1 cellular context compared by ENCODE assay signal in the genomic region with DNA sequence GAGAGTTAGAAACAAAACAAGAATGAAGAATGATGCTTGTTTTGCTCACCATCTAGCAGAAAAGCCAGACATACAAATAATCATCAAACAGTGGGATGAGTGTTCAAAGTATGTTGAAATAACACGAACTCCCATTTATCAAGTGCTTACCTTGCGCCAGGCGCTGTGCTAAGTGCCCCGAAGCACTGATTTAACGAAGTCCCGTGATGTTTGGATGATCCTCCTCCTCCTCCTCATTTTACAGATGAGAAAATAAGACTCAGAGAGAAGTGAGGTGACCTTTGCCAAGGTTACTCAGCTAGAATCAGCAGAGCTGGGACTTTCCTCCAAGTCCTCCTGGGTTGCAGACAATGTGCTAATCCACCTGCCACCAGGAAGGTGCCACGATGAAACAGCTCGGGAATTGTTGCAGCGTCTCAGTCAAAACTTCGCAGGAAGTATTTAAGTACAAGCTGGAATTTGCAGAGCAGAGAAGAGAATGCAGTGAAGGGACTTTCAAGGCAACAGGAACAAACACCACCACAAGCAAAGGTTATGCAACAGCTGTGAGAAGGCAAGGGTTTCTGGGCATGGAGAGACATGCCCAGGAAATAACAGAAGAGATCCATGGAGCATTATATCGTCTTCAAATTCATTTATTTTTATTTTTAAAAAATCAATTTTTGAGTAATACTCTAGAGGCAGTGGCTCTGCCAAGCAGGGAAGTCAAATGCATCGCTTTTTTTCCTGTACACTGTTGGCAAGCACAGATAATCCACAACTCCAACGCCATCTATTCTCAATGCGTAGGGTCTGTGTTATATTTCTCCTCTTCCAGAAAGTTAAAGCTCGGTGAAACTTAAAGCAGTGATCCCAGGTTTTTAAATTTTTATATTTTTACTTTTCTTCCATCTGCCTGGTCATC.
TF ChIP-seq lines count a peak whose summit lies in the region.

No MANE protein-coding gene starts in this region.

TF ChIP-seq in HepG2, 621 proteins besides CTCF, POLR2A, EP300 and RAD21 (continues in another document):
- TF ChIP-seq CEBPB (IDR thresholded peaks at IDR 0.05; ENCODE audit: borderline replicate concordance, low read depth, low read length), result peak; percentile 93
- TF ChIP-seq, protein P1, sequence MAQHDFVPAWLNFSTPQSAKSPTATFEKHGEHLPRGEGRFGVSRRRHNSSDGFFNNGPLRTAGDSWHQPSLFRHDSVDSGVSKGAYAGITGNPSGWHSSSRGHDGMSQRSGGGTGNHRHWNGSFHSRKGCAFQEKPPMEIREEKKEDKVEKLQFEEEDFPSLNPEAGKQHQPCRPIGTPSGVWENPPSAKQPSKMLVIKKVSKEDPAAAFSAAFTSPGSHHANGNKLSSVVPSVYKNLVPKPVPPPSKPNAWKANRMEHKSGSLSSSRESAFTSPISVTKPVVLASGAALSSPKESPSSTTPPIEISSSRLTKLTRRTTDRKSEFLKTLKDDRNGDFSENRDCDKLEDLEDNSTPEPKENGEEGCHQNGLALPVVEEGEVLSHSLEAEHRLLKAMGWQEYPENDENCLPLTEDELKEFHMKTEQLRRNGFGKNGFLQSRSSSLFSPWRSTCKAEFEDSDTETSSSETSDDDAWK (CRISPR knock-in tag; IDR thresholded peaks at IDR 0.05), result no peak
- no peak for TF ChIP-seq ZKSCAN1 (IDR thresholded peaks at IDR 0.05; ENCODE audit: low read length)
- peak; percentile 36; the same call in 1 of the 2 replicates for TF ChIP-seq ZNF510 (CRISPR knock-in tag; IDR thresholded peaks at IDR 0.05; ENCODE audit: low read depth)
- no peak for TF ChIP-seq ZNF766 (CRISPR knock-in tag; IDR thresholded peaks at IDR 0.05; ENCODE audit: borderline replicate concordance)
- 0 out of 2 replicates have a peak, but pooled peaks have one; percentile 57 for TF ChIP-seq ZNF264 (CRISPR knock-in tag; IDR thresholded peaks at IDR 0.05)
- no peak for TF ChIP-seq HIVEP1 (CRISPR knock-in tag; IDR thresholded peaks at IDR 0.05)
- TF ChIP-seq, protein P2, sequence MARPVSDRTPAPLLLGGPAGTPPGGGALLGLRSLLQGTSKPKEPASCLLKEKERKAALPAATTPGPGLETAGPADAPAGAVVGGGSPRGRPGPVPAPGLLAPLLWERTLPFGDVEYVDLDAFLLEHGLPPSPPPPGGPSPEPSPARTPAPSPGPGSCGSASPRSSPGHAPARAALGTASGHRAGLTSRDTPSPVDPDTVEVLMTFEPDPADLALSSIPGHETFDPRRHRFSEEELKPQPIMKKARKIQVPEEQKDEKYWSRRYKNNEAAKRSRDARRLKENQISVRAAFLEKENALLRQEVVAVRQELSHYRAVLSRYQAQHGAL (CRISPR knock-in tag; IDR thresholded peaks at IDR 0.05; ENCODE audit: not compliant biosample characterization), result no peak
- no peak for TF ChIP-seq ZNF772 (CRISPR knock-in tag; IDR thresholded peaks at IDR 0.05)
- TF ChIP-seq, protein P3, sequence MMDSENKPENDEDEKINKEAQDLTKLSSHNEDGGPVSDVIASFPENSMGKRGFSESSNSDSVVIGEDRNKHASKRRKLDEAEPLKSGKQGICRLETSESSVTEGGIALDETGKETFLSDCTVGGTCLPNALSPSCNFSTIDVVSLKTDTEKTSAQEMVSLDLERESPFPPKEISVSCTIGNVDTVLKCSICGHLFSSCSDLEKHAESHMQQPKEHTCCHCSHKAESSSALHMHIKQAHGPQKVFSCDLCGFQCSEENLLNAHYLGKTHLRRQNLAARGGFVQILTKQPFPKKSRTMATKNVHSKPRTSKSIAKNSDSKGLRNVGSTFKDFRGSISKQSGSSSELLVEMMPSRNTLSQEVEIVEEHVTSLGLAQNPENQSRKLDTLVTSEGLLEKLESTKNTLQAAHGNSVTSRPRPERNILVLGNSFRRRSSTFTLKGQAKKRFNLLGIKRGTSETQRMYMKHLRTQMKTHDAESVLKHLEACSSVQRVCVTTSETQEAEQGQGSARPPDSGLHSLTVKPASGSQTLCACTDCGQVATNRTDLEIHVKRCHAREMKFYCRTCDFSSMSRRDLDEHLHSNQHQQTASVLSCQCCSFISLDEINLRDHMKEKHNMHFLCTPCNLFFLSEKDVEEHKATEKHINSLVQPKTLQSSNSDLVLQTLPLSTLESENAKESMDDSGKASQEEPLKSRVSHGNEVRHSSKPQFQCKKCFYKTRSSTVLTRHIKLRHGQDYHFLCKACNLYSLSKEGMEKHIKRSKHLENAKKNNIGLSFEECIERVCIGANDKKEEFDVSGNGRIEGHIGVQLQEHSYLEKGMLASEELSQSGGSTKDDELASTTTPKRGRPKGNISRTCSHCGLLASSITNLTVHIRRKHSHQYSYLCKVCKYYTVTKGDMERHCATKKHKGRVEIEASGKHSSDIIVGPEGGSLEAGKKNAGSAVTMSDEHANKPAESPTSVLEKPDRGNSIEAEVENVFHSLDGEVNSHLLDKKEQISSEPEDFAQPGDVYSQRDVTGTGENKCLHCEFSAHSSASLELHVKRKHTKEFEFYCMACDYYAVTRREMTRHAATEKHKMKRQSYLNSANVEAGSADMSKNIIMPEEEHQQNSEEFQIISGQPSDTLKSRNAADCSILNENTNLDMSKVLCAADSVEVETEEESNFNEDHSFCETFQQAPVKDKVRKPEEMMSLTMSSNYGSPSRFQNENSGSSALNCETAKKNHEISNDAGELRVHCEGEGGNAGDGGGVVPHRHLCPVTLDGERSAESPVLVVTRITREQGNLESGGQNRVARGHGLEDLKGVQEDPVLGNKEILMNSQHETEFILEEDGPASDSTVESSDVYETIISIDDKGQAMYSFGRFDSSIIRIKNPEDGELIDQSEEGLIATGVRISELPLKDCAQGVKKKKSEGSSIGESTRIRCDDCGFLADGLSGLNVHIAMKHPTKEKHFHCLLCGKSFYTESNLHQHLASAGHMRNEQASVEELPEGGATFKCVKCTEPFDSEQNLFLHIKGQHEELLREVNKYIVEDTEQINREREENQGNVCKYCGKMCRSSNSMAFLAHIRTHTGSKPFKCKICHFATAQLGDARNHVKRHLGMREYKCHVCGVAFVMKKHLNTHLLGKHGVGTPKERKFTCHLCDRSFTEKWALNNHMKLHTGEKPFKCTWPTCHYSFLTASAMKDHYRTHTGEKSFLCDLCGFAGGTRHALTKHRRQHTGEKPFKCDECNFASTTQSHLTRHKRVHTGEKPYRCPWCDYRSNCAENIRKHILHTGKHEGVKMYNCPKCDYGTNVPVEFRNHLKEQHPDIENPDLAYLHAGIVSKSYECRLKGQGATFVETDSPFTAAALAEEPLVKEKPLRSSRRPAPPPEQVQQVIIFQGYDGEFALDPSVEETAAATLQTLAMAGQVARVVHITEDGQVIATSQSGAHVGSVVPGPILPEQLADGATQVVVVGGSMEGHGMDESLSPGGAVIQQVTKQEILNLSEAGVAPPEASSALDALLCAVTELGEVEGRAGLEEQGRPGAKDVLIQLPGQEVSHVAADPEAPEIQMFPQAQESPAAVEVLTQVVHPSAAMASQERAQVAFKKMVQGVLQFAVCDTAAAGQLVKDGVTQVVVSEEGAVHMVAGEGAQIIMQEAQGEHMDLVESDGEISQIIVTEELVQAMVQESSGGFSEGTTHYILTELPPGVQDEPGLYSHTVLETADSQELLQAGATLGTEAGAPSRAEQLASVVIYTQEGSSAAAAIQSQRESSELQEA (CRISPR knock-in tag; IDR thresholded peaks at IDR 0.05; ENCODE audit: not compliant biosample characterization), result no peak
- TF ChIP-seq, protein P4, sequence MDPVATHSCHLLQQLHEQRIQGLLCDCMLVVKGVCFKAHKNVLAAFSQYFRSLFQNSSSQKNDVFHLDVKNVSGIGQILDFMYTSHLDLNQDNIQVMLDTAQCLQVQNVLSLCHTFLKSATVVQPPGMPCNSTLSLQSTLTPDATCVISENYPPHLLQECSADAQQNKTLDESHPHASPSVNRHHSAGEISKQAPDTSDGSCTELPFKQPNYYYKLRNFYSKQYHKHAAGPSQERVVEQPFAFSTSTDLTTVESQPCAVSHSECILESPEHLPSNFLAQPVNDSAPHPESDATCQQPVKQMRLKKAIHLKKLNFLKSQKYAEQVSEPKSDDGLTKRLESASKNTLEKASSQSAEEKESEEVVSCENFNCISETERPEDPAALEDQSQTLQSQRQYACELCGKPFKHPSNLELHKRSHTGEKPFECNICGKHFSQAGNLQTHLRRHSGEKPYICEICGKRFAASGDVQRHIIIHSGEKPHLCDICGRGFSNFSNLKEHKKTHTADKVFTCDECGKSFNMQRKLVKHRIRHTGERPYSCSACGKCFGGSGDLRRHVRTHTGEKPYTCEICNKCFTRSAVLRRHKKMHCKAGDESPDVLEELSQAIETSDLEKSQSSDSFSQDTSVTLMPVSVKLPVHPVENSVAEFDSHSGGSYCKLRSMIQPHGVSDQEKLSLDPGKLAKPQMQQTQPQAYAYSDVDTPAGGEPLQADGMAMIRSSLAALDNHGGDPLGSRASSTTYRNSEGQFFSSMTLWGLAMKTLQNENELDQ (CRISPR knock-in tag; IDR thresholded peaks at IDR 0.05; ENCODE audit: borderline replicate concordance), result no peak
- peak; percentile 82 for TF ChIP-seq ZNF441 (CRISPR knock-in tag; IDR thresholded peaks at IDR 0.05; ENCODE audit: borderline replicate concordance)
- TF ChIP-seq ZNF570 (CRISPR knock-in tag; IDR thresholded peaks at IDR 0.05; ENCODE audit: borderline replicate concordance), result 0 out of 2 replicates have a peak, but pooled peaks have one; percentile 36
- TF ChIP-seq, protein P5, sequence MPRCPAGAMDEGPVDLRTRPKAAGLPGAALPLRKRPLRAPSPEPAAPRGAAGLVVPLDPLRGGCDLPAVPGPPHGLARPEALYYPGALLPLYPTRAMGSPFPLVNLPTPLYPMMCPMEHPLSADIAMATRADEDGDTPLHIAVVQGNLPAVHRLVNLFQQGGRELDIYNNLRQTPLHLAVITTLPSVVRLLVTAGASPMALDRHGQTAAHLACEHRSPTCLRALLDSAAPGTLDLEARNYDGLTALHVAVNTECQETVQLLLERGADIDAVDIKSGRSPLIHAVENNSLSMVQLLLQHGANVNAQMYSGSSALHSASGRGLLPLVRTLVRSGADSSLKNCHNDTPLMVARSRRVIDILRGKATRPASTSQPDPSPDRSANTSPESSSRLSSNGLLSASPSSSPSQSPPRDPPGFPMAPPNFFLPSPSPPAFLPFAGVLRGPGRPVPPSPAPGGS (CRISPR knock-in tag; IDR thresholded peaks at IDR 0.05), result no peak
- TF ChIP-seq, protein P6, sequence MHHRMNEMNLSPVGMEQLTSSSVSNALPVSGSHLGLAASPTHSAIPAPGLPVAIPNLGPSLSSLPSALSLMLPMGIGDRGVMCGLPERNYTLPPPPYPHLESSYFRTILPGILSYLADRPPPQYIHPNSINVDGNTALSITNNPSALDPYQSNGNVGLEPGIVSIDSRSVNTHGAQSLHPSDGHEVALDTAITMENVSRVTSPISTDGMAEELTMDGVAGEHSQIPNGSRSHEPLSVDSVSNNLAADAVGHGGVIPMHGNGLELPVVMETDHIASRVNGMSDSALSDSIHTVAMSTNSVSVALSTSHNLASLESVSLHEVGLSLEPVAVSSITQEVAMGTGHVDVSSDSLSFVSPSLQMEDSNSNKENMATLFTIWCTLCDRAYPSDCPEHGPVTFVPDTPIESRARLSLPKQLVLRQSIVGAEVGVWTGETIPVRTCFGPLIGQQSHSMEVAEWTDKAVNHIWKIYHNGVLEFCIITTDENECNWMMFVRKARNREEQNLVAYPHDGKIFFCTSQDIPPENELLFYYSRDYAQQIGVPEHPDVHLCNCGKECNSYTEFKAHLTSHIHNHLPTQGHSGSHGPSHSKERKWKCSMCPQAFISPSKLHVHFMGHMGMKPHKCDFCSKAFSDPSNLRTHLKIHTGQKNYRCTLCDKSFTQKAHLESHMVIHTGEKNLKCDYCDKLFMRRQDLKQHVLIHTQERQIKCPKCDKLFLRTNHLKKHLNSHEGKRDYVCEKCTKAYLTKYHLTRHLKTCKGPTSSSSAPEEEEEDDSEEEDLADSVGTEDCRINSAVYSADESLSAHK (CRISPR knock-in tag; IDR thresholded peaks at IDR 0.05; ENCODE audit: borderline replicate concordance), result no peak
- peak; percentile 65; the same call in 1 of the 2 replicates for TF ChIP-seq ZNF292 (CRISPR knock-in tag; IDR thresholded peaks at IDR 0.05; ENCODE audit: borderline replicate concordance, low read depth)
- TF ChIP-seq GPN1 (CRISPR knock-in tag; IDR thresholded peaks at IDR 0.05; ENCODE audit: borderline replicate concordance), result no peak
- peak; percentile 75; the same call in 1 of the 2 replicates for TF ChIP-seq NAIF1 (CRISPR knock-in tag; IDR thresholded peaks at IDR 0.05; ENCODE audit: borderline replicate concordance)
- TF ChIP-seq NFE2L2 (IDR thresholded peaks at IDR 0.05; ENCODE audit: low read length), result no peak
- peak; percentile 69; the same call in 1 of the 2 replicates for TF ChIP-seq KDM4B (CRISPR knock-in tag; IDR thresholded peaks at IDR 0.05)
- peak; percentile 59; the same call in 1 of the 2 replicates for TF ChIP-seq FOXJ3 (CRISPR knock-in tag; IDR thresholded peaks at IDR 0.05; ENCODE audit: borderline replicate concordance)
- TF ChIP-seq ATF1 (CRISPR knock-in tag; IDR thresholded peaks at IDR 0.05), result no peak
- no peak for TF ChIP-seq ZNF382 (CRISPR knock-in tag; IDR thresholded peaks at IDR 0.05; ENCODE audit: borderline replicate concordance)
- TF ChIP-seq, protein P7, sequence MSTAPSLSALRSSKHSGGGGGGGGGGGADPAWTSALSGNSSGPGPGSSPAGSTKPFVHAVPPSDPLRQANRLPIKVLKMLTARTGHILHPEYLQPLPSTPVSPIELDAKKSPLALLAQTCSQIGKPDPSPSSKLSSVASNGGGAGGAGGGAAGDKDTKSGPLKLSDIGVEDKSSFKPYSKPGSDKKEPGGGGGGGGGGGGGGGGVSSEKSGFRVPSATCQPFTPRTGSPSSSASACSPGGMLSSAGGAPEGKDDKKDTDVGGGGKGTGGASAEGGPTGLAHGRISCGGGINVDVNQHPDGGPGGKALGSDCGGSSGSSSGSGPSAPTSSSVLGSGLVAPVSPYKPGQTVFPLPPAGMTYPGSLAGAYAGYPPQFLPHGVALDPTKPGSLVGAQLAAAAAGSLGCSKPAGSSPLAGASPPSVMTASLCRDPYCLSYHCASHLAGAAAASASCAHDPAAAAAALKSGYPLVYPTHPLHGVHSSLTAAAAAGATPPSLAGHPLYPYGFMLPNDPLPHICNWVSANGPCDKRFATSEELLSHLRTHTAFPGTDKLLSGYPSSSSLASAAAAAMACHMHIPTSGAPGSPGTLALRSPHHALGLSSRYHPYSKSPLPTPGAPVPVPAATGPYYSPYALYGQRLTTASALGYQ (CRISPR knock-in tag; IDR thresholded peaks at IDR 0.05), result no peak; the same call in 1 of the 2 replicates
